In genomic region chr21:39052718-39053117, GRCh38 we compare ENCODE assay signal across 30 cellular contexts.
"Had no signal": no experiment of that assay in that cellular context is flagged by ENCODE, and none has a peak within 500 bp of the region (broad histone marks: within the 10 kb centered on the region; RNA-seq: fewer than 3 reads in every experiment).

No MANE protein-coding gene starts in this region.

- H3K4me3 ChIP-seq: left lung, lower lobe of right lung, pancreas, prostate gland, skin epidermis, stomach, testis, thyroid gland, transverse colon, upper lobe of left lung, vagina had no signal

- H3K27me3 ChIP-seq: left lung, pancreas, stomach, testis, thyroid gland, transverse colon, upper lobe of left lung, vagina had no signal

- H3K4me3 Mint-ChIP-seq: immature natural killer cell; naive thymus-derived CD8-positive, alpha-beta T cell; nephron; stimulated activated naive B cell treated with anti-CD40 and anti-IgM and Interleukin-4, amounts not matched to agents 10 μg/mL and 1 μg/mL and 100 μg/mL, for 72 hours had no signal

- H3K27ac ChIP-seq: left lung, lower lobe of right lung, pancreas, prostate gland, stomach, testis, thyroid gland, transverse colon, upper lobe of left lung, vagina had no signal

- H3K36me3 Mint-ChIP-seq: immature natural killer cell; naive thymus-derived CD8-positive, alpha-beta T cell; stimulated activated naive B cell treated with anti-CD40 and anti-IgM and Interleukin-4, amounts not matched to agents 10 μg/mL and 1 μg/mL and 100 μg/mL, for 72 hours had no signal

- ATAC-seq: left colon; left lung; lower lobe of right lung; naive thymus-derived CD8-positive, alpha-beta T cell; pancreas; right cardiac atrium; sciatic nerve; stimulated activated naive B cell treated with anti-CD40 and anti-IgM and Interleukin-4, amounts not matched to agents 10 μg/mL and 1 μg/mL and 100 μg/mL, for 72 hours; stimulated activated naive CD8-positive, alpha-beta T cell treated with anti-CD3 and anti-CD28 coated beads, Interleukin-15, Interleukin-2, amounts not matched to agents 100 U/mL and 50 U/mL, for 24 hours had no signal

- H3K27ac Mint-ChIP-seq: immature natural killer cell; naive thymus-derived CD8-positive, alpha-beta T cell; stimulated activated naive B cell treated with anti-CD40 and anti-IgM and Interleukin-4, amounts not matched to agents 10 μg/mL and 1 μg/mL and 100 μg/mL, for 72 hours had no signal

- H3K4me1 ChIP-seq: pancreas, prostate gland, stomach, testis, transverse colon had no signal

- H3K9me3 Mint-ChIP-seq: immature natural killer cell; naive thymus-derived CD8-positive, alpha-beta T cell; nephron; stimulated activated naive B cell treated with anti-CD40 and anti-IgM and Interleukin-4, amounts not matched to agents 10 μg/mL and 1 μg/mL and 100 μg/mL, for 72 hours had no signal

- H3K4me1 Mint-ChIP-seq: immature natural killer cell; naive thymus-derived CD8-positive, alpha-beta T cell; stimulated activated naive B cell treated with anti-CD40 and anti-IgM and Interleukin-4, amounts not matched to agents 10 μg/mL and 1 μg/mL and 100 μg/mL, for 72 hours had no signal

- H3K9me3 ChIP-seq: left lung, lower lobe of right lung, pancreas, prostate gland, stomach, testis, thyroid gland, transverse colon, upper lobe of left lung, vagina had no signal

- H3K36me3 ChIP-seq: left lung, lower lobe of right lung, pancreas, prostate gland, stomach, thyroid gland, transverse colon, upper lobe of left lung, vagina had no signal

- DNase-seq: hypothalamus; immature natural killer cell; islet precursor cell; left colon; left lung; lower lobe of right lung; mammary epithelial cell; mesenchymal stem cell; naive thymus-derived CD8-positive, alpha-beta T cell; nucleus accumbens; pancreas; posterior cingulate gyrus; retina; right cardiac atrium; stimulated activated CD4-positive, alpha-beta T cell treated with anti-CD3 and anti-CD28 coated beads, Interleukin-12 subunit alpha, Interleukin-12 subunit beta, amount 100 ng/mL, for 4 hours; stimulated activated CD4-positive, alpha-beta T cell treated with anti-CD3 and anti-CD28 coated beads, Interleukin-15, amount 100 ng/mL, for 24 hours; stimulated activated CD4-positive, alpha-beta T cell treated with anti-CD3 and anti-CD28 coated beads, Interleukin-2, amount 100 ng/mL, for 24 hours; stimulated activated CD4-positive, alpha-beta T cell treated with anti-CD3 and anti-CD28 coated beads, Interleukin-4, amount 100 ng/mL, for 1 hour; stimulated activated naive B cell treated with anti-CD40 and anti-IgM and Interleukin-4, amounts not matched to agents 10 μg/mL and 1 μg/mL and 100 μg/mL, for 72 hours; stimulated activated naive CD8-positive, alpha-beta T cell treated with anti-CD3 and anti-CD28 coated beads, Interleukin-15, Interleukin-2, amounts not matched to agents 100 U/mL and 50 U/mL, for 24 hours; stomach; testis; thyroid gland; transverse colon; upper lobe of left lung had no signal
